ENCODE assay signal across 1 cellular context in genomic region chr5:126056851-126057622, GRCh38.
TF ChIP-seq lines count a peak whose summit lies in the region.

No MANE protein-coding gene starts in this region.

TF ChIP-seq in H1, 55 proteins besides CTCF, POLR2A, EP300 and RAD21 (continued from another document):
- TF ChIP-seq E2F6 (IDR thresholded peaks at IDR 0.05): no peak
- no peak for TF ChIP-seq SRF (IDR thresholded peaks at IDR 0.05; ENCODE audit: low read depth, low read length)
- TF ChIP-seq RFX5 (IDR thresholded peaks at IDR 0.05; ENCODE audit: borderline replicate concordance, low read depth, low read length): no peak
- TF ChIP-seq SP1 (IDR thresholded peaks at IDR 0.05; ENCODE audit: low read depth, low read length): peak; percentile 83; the same call in 1 of the 2 replicates
- peak; percentile 88 for TF ChIP-seq YY1 (IDR thresholded peaks at IDR 0.05; ENCODE audit: low read depth, low read length)
- TF ChIP-seq BRCA1 (IDR thresholded peaks at IDR 0.05; ENCODE audit: low read depth, low read length): no peak
- no peak for TF ChIP-seq SP4 (IDR thresholded peaks at IDR 0.05; ENCODE audit: low read length)
- no peak for TF ChIP-seq ATF2 (IDR thresholded peaks at IDR 0.05; ENCODE audit: low read length)
- TF ChIP-seq MAX (IDR thresholded peaks at IDR 0.05): no peak
- TF ChIP-seq CHD2 (IDR thresholded peaks at IDR 0.05; ENCODE audit: low read length): peak; percentile 31; the same call in 1 of the 2 replicates
- TF ChIP-seq CBX5 (IDR thresholded peaks at IDR 0.05; ENCODE audit: low read depth, low read length): no peak
- no peak for TF ChIP-seq SIN3A (conservative IDR thresholded peaks at IDR 0.05 in 1 of 2, IDR thresholded peaks at IDR 0.05 in 1 of 2; ENCODE audit: low read depth in 1 of 2, low read length in 2 of 2)
- no peak for TF ChIP-seq PHF8 (conservative IDR thresholded peaks at IDR 0.05; ENCODE audit: low read depth, low read length)
- no peak for TF ChIP-seq RBBP5 (IDR thresholded peaks at IDR 0.05; ENCODE audit: borderline replicate concordance, low read depth, low read length)
- TF ChIP-seq TAF1 (IDR thresholded peaks at IDR 0.05; ENCODE audit: low read depth, low read length): no peak
- no peak for TF ChIP-seq BACH1 (IDR thresholded peaks at IDR 0.05; ENCODE audit: low read length)
- TF ChIP-seq EGR1 (IDR thresholded peaks at IDR 0.05; ENCODE audit: borderline replicate concordance, low read depth, low read length): no peak
- no peak for TF ChIP-seq GTF2F1 (IDR thresholded peaks at IDR 0.05; ENCODE audit: borderline replicate concordance, low read depth, low read length)
- TF ChIP-seq RNF2 (IDR thresholded peaks at IDR 0.05; ENCODE audit: borderline replicate concordance, low read depth, low read length, missing control alignments, poor library complexity, severe bottlenecking): no peak
- no peak for TF ChIP-seq SUZ12 (IDR thresholded peaks at IDR 0.05; ENCODE audit: low read length)
- no peak for TF ChIP-seq CTBP2 (IDR thresholded peaks at IDR 0.05; ENCODE audit: borderline replicate concordance, insufficient read depth, insufficient read length, low read length)
- no peak for TF ChIP-seq KDM4A (IDR thresholded peaks at IDR 0.05; ENCODE audit: low read depth, low read length, severe bottlenecking)
- TF ChIP-seq FOSL1 (IDR thresholded peaks at IDR 0.05; ENCODE audit: insufficient read depth, low read depth, low read length): no peak
- TF ChIP-seq KDM5A (IDR thresholded peaks at IDR 0.05; ENCODE audit: low read length): no peak
- no peak for TF ChIP-seq TEAD4 (IDR thresholded peaks at IDR 0.05; ENCODE audit: low read depth, low read length)
- no peak for TF ChIP-seq ZNF274 (IDR thresholded peaks at IDR 0.05; ENCODE audit: borderline replicate concordance, extremely low read depth, low read length)
- TF ChIP-seq CHD7 (IDR thresholded peaks at IDR 0.05; ENCODE audit: insufficient replicate concordance, low read length): no peak
- no peak for TF ChIP-seq ASH2L (IDR thresholded peaks at IDR 0.05; ENCODE audit: low read length)
- 0 out of 2 replicates have a peak, but pooled peaks have one; percentile 24 for TF ChIP-seq CEBPB (IDR thresholded peaks at IDR 0.05; ENCODE audit: low read depth, low read length)
- TF ChIP-seq CHD1 (IDR thresholded peaks at IDR 0.05; ENCODE audit: low read depth, low read length): no peak
- no peak for TF ChIP-seq NANOG (IDR thresholded peaks at IDR 0.05; ENCODE audit: insufficient read depth, low read depth, low read length, poor library complexity, severe bottlenecking)
- TF ChIP-seq, protein P1, sequence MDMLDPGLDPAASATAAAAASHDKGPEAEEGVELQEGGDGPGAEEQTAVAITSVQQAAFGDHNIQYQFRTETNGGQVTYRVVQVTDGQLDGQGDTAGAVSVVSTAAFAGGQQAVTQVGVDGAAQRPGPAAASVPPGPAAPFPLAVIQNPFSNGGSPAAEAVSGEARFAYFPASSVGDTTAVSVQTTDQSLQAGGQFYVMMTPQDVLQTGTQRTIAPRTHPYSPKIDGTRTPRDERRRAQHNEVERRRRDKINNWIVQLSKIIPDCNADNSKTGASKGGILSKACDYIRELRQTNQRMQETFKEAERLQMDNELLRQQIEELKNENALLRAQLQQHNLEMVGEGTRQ (IDR thresholded peaks at IDR 0.05; ENCODE audit: low read length): no peak
TF ChIP-seq in H1: peak in this region for 8.
